Comparison of ENCODE assay signal across 1 cellular context in genomic region chr7:77409005-77409738, GRCh38.
TF ChIP-seq lines count a peak whose summit lies in the region.

No MANE protein-coding gene starts in this region.

TF ChIP-seq in HepG2, 621 proteins besides CTCF, POLR2A, EP300 and RAD21 (continued from another document):
- no peak for TF ChIP-seq ZNF382 (CRISPR knock-in tag; IDR thresholded peaks at IDR 0.05; ENCODE audit: borderline replicate concordance)
- no peak for TF ChIP-seq ZNF101 (CRISPR knock-in tag; IDR thresholded peaks at IDR 0.05; ENCODE audit: borderline replicate concordance, low read depth)
- no peak for TF ChIP-seq GTF2F1 (IDR thresholded peaks at IDR 0.05; ENCODE audit: low read length)
- TF ChIP-seq ZNF335 (CRISPR knock-in tag; IDR thresholded peaks at IDR 0.05), result no peak
- no peak for TF ChIP-seq TGIF2 (CRISPR knock-in tag; IDR thresholded peaks at IDR 0.05)
- no peak for TF ChIP-seq RFXAP (CRISPR knock-in tag; IDR thresholded peaks at IDR 0.05; ENCODE audit: borderline replicate concordance)
- TF ChIP-seq FOXM1 (CRISPR knock-in tag; IDR thresholded peaks at IDR 0.05), result no peak
- no peak for TF ChIP-seq PRPF4 (IDR thresholded peaks at IDR 0.05; ENCODE audit: low read depth, low read length, poor library complexity, severe bottlenecking)
- TF ChIP-seq MXD4 (CRISPR knock-in tag; IDR thresholded peaks at IDR 0.05), result no peak
- no peak for TF ChIP-seq ZNF33B (CRISPR knock-in tag; IDR thresholded peaks at IDR 0.05)
- TF ChIP-seq ZNF530 (CRISPR knock-in tag; IDR thresholded peaks at IDR 0.05; ENCODE audit: low read depth), result no peak
- no peak for TF ChIP-seq GTF3A (CRISPR knock-in tag; conservative IDR thresholded peaks at IDR 0.05)
- TF ChIP-seq ZNF883 (CRISPR knock-in tag; IDR thresholded peaks at IDR 0.05; ENCODE audit: not compliant biosample characterization), result no peak
- no peak for TF ChIP-seq EED (CRISPR knock-in tag; IDR thresholded peaks at IDR 0.05)
- TF ChIP-seq ETS1 (CRISPR knock-in tag; IDR thresholded peaks at IDR 0.05), result no peak
- no peak for TF ChIP-seq ZFYVE20 (CRISPR knock-in tag; IDR thresholded peaks at IDR 0.05; ENCODE audit: borderline replicate concordance, low read depth)
- no peak for TF ChIP-seq ZFP36L2 (CRISPR knock-in tag; IDR thresholded peaks at IDR 0.05)
- no peak for TF ChIP-seq ZNF552 (CRISPR knock-in tag; IDR thresholded peaks at IDR 0.05; ENCODE audit: borderline replicate concordance)
- no peak for TF ChIP-seq ESRRA (CRISPR knock-in tag; IDR thresholded peaks at IDR 0.05; ENCODE audit: low read depth)
- TF ChIP-seq NKX3-1 (CRISPR knock-in tag; IDR thresholded peaks at IDR 0.05), result peak; percentile 76; the same call in 1 of the 2 replicates
- TF ChIP-seq TBX3 (IDR thresholded peaks at IDR 0.05; ENCODE audit: borderline replicate concordance), result no peak
- no peak for TF ChIP-seq MIER2 (CRISPR knock-in tag; IDR thresholded peaks at IDR 0.05)
- no peak for TF ChIP-seq SOX13 (IDR thresholded peaks at IDR 0.05)
- peak in 1 of 2 experiments; percentile 88; a peak in 2 of 4 replicates for TF ChIP-seq SOX13 (CRISPR knock-in tag; conservative IDR thresholded peaks at IDR 0.05 in 1 of 2, IDR thresholded peaks at IDR 0.05 in 1 of 2)
- peak; percentile 19; the same call in 1 of the 2 replicates for TF ChIP-seq SMARCC2 (IDR thresholded peaks at IDR 0.05)
- peak; percentile 51; the same call in 1 of the 2 replicates for TF ChIP-seq POGZ (CRISPR knock-in tag; IDR thresholded peaks at IDR 0.05)
- peak; percentile 62; the same call in 1 of the 2 replicates for TF ChIP-seq ZNF878 (CRISPR knock-in tag; IDR thresholded peaks at IDR 0.05)
- TF ChIP-seq MEIS1 (CRISPR knock-in tag; IDR thresholded peaks at IDR 0.05; ENCODE audit: borderline replicate concordance), result no peak
- no peak for TF ChIP-seq BHLHE40 (IDR thresholded peaks at IDR 0.05; ENCODE audit: low read length)
- TF ChIP-seq RBAK (CRISPR knock-in tag; IDR thresholded peaks at IDR 0.05), result no peak
- TF ChIP-seq GRHL1 (CRISPR knock-in tag; conservative IDR thresholded peaks at IDR 0.05), result no peak
- peak; percentile 63 for TF ChIP-seq HNF4A (CRISPR knock-in tag; IDR thresholded peaks at IDR 0.05)
- TF ChIP-seq CSRNP1 (CRISPR knock-in tag; IDR thresholded peaks at IDR 0.05), result no peak
- no peak for TF ChIP-seq HINFP (CRISPR knock-in tag; IDR thresholded peaks at IDR 0.05; ENCODE audit: low read depth)
- no peak for TF ChIP-seq ZHX2 (IDR thresholded peaks at IDR 0.05; ENCODE audit: low read depth)
- no peak for TF ChIP-seq ZHX2 (CRISPR knock-in tag; IDR thresholded peaks at IDR 0.05; ENCODE audit: borderline replicate concordance)
- TF ChIP-seq MTA1 (CRISPR knock-in tag; IDR thresholded peaks at IDR 0.05; ENCODE audit: borderline replicate concordance), result no peak
- no peak for TF ChIP-seq ZNF674 (CRISPR knock-in tag; IDR thresholded peaks at IDR 0.05; ENCODE audit: low read depth)
- no peak for TF ChIP-seq ZKSCAN1 (IDR thresholded peaks at IDR 0.05; ENCODE audit: low read length)
- no peak for TF ChIP-seq ZNF652 (CRISPR knock-in tag; IDR thresholded peaks at IDR 0.05; ENCODE audit: borderline replicate concordance, low read depth)
- no peak for TF ChIP-seq BRCA1 (CRISPR knock-in tag; IDR thresholded peaks at IDR 0.05)
- no peak; the same call in 1 of the 2 replicates for TF ChIP-seq SP5 (CRISPR knock-in tag; IDR thresholded peaks at IDR 0.05; ENCODE audit: borderline replicate concordance, low read depth)
- TF ChIP-seq ZBTB7A (CRISPR knock-in tag; IDR thresholded peaks at IDR 0.05), result no peak
- TF ChIP-seq HMG20B (CRISPR knock-in tag; conservative IDR thresholded peaks at IDR 0.05), result no peak
- no peak for TF ChIP-seq ZFP41 (CRISPR knock-in tag; IDR thresholded peaks at IDR 0.05; ENCODE audit: borderline replicate concordance)
- no peak for TF ChIP-seq ZNF607 (CRISPR knock-in tag; IDR thresholded peaks at IDR 0.05; ENCODE audit: borderline replicate concordance)
- TF ChIP-seq ATRX (CRISPR knock-in tag; IDR thresholded peaks at IDR 0.05; ENCODE audit: borderline replicate concordance), result no peak
- TF ChIP-seq SMAD9 (CRISPR knock-in tag; IDR thresholded peaks at IDR 0.05), result no peak
- no peak for TF ChIP-seq ZNF225 (CRISPR knock-in tag; IDR thresholded peaks at IDR 0.05)
